Comparison of ENCODE assay signal across 9 cellular contexts in genomic region chr1:212062832-212063438, GRCh38. TPM values are rescaled to one million over a fixed set of nuclear protein-coding genes. Genes with fewer than 3 reads are reported as not detected.
DNase-seq lines count a peak whose midpoint lies in the region; ATAC-seq, FAIRE-seq and TF ChIP-seq lines count a peak whose summit lies in the region.
"Had no signal": no experiment of that assay in that cellular context is flagged by ENCODE, and none has a peak within 500 bp of the region (broad histone marks: within the 10 kb centered on the region; RNA-seq: fewer than 3 reads in every experiment).

No MANE protein-coding gene starts in this region.

- no peak for FAIRE-seq in urothelium cell line (lab: Jason Lieb, UNC)

- DNase-seq in AG08395 (ENCODE audit: low spot score) (peak; percentile 60), GM13976 (ENCODE audit: low spot score) (peak; percentile 32), NCI-H526 treated with DMSO at 0.1 percent for 48 hours (lab: John Stamatoyannopoulos, UW) (peak; percentile 16), brain microvascular endothelial cell (no peak), left colon (no peak), urothelium cell line (ENCODE audit: low spot score) (peak; percentile 25), 8988T (no peak)
- DNase-seq: activated naive CD8-positive, alpha-beta T cell treated with anti-CD3 and anti-CD28 coated beads, Interleukin-2, amount 10 ng/mL, durations not matched to agents 7 days and 5 days had no signal

- intact Hi-C loops in left colon (cut with DNase I, micrococcal nuclease), result loop anchor here in 1 of 2 donors (5.0 kb wide), 1 partner anchor 394 kb away; no protein-coding TSS in a partner anchor

- no peaks in the 10 kb centered on the region for H3K36me3 ChIP-seq in brain microvascular endothelial cell (replicated peaks)

- TF ChIP-seq CTCF in GM13976 (IDR thresholded peaks at IDR 0.05; ENCODE audit: borderline replicate concordance, control extremely low read depth, extremely low read depth, insufficient read depth, missing control alignments) (peak; percentile 17), brain microvascular endothelial cell (IDR thresholded peaks at IDR 0.05; ENCODE audit: low read depth, low read length, missing control alignments) (peak; percentile 63)

- ATAC-seq in left colon (peak; percentile 61), GM21529 (IDR thresholded peaks at IDR 0.05; ENCODE audit: unreplicated experiment) (no peak)

- H3K27ac ChIP-seq in brain microvascular endothelial cell, result no peak overlapping the region

- no peak overlapping the region for H3K4me3 ChIP-seq in brain microvascular endothelial cell (ENCODE audit: low read depth, low read length)

- in situ Hi-C loops in GM13976 (cut with MboI; ENCODE audit: low sequenced_read_pairs, unreplicated experiment), result loop anchor here (25.0 kb wide), 1 partner anchor 299 kb away; no protein-coding TSS in a partner anchor
- in situ Hi-C loops in brain microvascular endothelial cell (cut with HindIII; ENCODE audit: low pct_ligation_motif_present, low sequenced_read_pairs), result no loop called here

- no peaks in the 10 kb centered on the region for H3K27me3 ChIP-seq in brain microvascular endothelial cell (replicated peaks)

RNA-seq across cellular contexts. Expression of gene DTL, which starts 27.4 kb away (rescaled TPM):
- total RNA-seq in left colon, result 1 to 10 TPM; 1.7 to 4.1 TPM

RNA-seq across cellular contexts. Expression of gene INTS7, which starts 27.6 kb away (rescaled TPM):
- 10 to 100 TPM; 11.7 to 13.0 TPM for total RNA-seq in left colon

Comparison
In these comparisons a context has a peak if more than half of its experiments do, and no peak if none do; other contexts are left out.
1. DNase-seq: peak in AG08395 (single experiment), GM13976 (single experiment), NCI-H526 treated with DMSO at 0.1 percent for 48 hours (single experiment) and urothelium cell line (single experiment); none in brain microvascular endothelial cell (single experiment), left colon (0 of 2) and 8988T (single experiment).